In genomic region chr18:52060612-52061259, GRCh38 we compare ENCODE assay signal across 1 cellular context.
TF ChIP-seq lines count a peak whose summit lies in the region.

No MANE protein-coding gene starts in this region.

TF ChIP-seq in H1, 55 proteins besides CTCF, POLR2A, EP300 and RAD21 (continued from another document):
- TF ChIP-seq SP1 (IDR thresholded peaks at IDR 0.05; ENCODE audit: low read depth, low read length) (no peak), SAP30 (IDR thresholded peaks at IDR 0.05; ENCODE audit: insufficient read depth, insufficient replicate concordance, low read length) (peak; percentile 87), SIN3A (conservative IDR thresholded peaks at IDR 0.05 in 1 of 2, IDR thresholded peaks at IDR 0.05 in 1 of 2; ENCODE audit: low read depth in 1 of 2, low read length in 2 of 2) (peak; percentile 79 to 84; a peak in 2 of 4 replicates), RXRA (IDR thresholded peaks at IDR 0.05; ENCODE audit: insufficient read depth, low read depth, low read length) (no peak), PHF8 (conservative IDR thresholded peaks at IDR 0.05; ENCODE audit: low read depth, low read length) (no peak), CBX8 (IDR thresholded peaks at IDR 0.05; ENCODE audit: borderline replicate concordance, low read depth, low read length) (no peak), CEBPB (IDR thresholded peaks at IDR 0.05; ENCODE audit: low read depth, low read length) (no peak)
